In the genomic region with DNA sequence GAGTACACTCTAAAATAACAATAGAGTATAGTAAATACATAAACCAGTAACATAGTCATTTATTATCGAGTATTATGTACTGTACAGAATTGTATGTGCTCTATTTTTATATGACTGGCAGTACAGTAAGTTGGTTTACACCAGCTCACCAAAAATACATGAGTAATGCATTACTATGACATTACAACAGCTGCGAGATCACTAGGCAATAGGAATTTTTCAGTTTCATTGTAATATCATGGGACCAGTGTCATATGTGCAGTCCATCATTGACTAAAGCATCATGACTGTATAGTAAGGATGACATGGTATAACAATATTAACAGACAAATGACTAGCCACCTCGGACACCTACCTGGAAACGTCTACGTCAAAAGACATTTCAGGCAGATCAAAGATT, we compare ENCODE assay signal across 22 cellular contexts.
"Had no signal": no experiment of that assay in that cellular context is flagged by ENCODE, and none has a peak within 500 bp of the region (broad histone marks: within the 10 kb centered on the region; RNA-seq: fewer than 3 reads in every experiment).

No MANE protein-coding gene starts in this region.

- H3K4me3 ChIP-seq: adrenal gland, body of pancreas, Peyer's patch, SJSA1 had no signal

- H3K4me1 ChIP-seq: adrenal gland, body of pancreas, Peyer's patch, SJSA1 had no signal

- ATAC-seq: activated CD4-positive, CD25-positive, alpha-beta regulatory T cell treated with anti-CD3 and anti-CD28 coated beads, Interleukin-2, amount 50 U/mL, for 24 hours; activated CD8-positive, alpha-beta T cell treated with anti-CD3 and anti-CD28 coated beads, Interleukin-2, amount 10 ng/mL, durations not matched to agents 7 days and 5 days; body of pancreas; SK-N-SH treated with all-trans-retinoic acid at 6 μM for 48 hours had no signal

- H3K9me3 ChIP-seq: adrenal gland, body of pancreas, Peyer's patch, SJSA1 had no signal

- H3K36me3 ChIP-seq: adrenal gland, SJSA1 had no signal

- H3K27ac ChIP-seq: adrenal gland, body of pancreas, Peyer's patch, SJSA1 had no signal

- DNase-seq: activated CD4-positive, alpha-beta T cell treated with anti-CD3 and anti-CD28 coated beads for 4 hours; activated CD8-positive, alpha-beta memory T cell treated with anti-CD3 and anti-CD28 coated beads, Interleukin-2, amount 50 U/mL, for 48 hours; activated CD8-positive, alpha-beta T cell treated with anti-CD3 and anti-CD28 coated beads, Interleukin-2, amount 10 ng/mL, durations not matched to agents 7 days and 5 days; activated naive CD4-positive, alpha-beta T cell treated with anti-CD3 and anti-CD28 coated beads, Interleukin-2, amount 50 U/mL, for 16 hours; activated naive CD8-positive, alpha-beta T cell treated with anti-CD3 and anti-CD28 coated beads, Interleukin-2, amount 10 ng/mL, durations not matched to agents 7 days and 5 days; activated T-cell treated with anti-CD3 and anti-CD28 coated beads, Interleukin-2, amount 50 U/mL, for 1 hour; adrenal gland; aorta; body of pancreas; Karpas-422; NCI-H1092 treated with DMSO at 0.1 percent for 48 hours; NCI-H1417 treated with DMSO at 0.1 percent for 48 hours; NCI-H1694; NCI-H2029 treated with DMSO at 0.1 percent for 48 hours; NCI-H510A treated with DMSO at 0.1 percent for 48 hours; NCI-H69; Peyer's patch; SHP77; SW 1271 had no signal

- H3K27me3 ChIP-seq: adrenal gland, body of pancreas, Peyer's patch had no signal
